Comparison of ENCODE assay signal across 8 cellular contexts in the genomic region with DNA sequence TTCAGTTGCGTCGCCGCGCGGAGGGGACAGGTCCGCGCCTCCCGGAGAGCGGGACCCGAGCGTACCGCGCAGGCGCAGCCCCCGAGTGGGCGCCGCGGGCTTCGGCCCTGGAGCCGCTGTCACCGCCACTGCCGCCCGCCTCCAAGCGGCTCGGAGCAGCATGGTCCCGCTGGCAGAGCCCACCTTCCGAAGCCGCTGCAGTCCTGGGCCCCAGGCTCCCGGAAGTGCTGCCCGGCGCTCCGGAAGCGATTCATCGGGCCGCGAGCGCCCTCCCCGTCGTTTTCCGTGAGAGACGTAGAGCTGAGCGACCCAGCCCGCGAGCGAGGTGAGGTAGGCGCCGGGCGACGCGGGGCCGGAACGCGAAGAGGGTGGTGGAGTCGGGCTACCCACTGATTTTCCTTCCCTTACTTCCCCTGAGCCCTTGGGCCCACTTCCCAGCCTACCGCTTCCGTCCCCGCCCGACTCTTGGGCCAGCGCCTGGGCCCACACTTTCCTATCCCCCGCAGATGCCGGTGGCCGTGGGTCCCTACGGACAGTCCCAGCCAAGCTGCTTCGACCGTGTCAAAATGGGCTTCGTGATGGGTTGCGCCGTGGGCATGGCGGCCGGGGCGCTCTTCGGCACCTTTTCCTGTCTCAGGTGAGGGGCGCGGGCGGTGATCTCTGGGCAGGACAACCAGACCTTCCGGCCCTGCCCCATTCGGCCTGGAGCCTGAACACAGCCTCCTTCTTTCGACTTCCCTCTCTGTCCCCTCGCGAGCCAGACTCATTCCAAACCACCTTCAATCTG. TPM values are rescaled to one million over a fixed set of nuclear protein-coding genes. Genes with fewer than 3 reads are reported as not detected.
A peak's percentile ranks its signal among the peaks of the same experiment; 100 is the strongest.
DNase-seq lines count a peak whose midpoint lies in the region; ATAC-seq and TF ChIP-seq lines count a peak whose summit lies in the region.

A gene (minus strand): TSS at position 226 of the 787 bp plus-strand sequence. CDS start 64 bp downstream, at position 162.
A gene (plus strand): TSS at position 279 of the 787 bp plus-strand sequence. CDS start 228 bp downstream, at position 507.

- under 1% methylated on average over 80 of the region's 80 CpGs for WGBS in right cardiac atrium

- intact Hi-C loops in T-helper 2 cell treated with Interferon-gamma antibody and Interleukin-4, amounts not matched to agents 100 ng/mL and 5 ng/mL, for 36 hours (cut with micrococcal nuclease) = loop anchor here (1.0 to 2.0 kb wide), 4 partner anchors 35 to 245 kb away; a partner anchor contains a TSS
- intact Hi-C loops in right cardiac atrium (cut with DNase I) (loop anchor here in 1 of 4 donors (5.0 kb wide), 1 partner anchor 33 kb away; no protein-coding TSS in a partner anchor), uterus (cut with DNase I; ENCODE audit: low total_unique reads) (no loop called here)

- ATAC-seq in HG02840 (IDR thresholded peaks at IDR 0.05; ENCODE audit: low FRiP score, unreplicated experiment) (peak; percentile 83), right cardiac atrium (peak; percentile 94 to 96)

- peak within 1 kb of the TSS; percentile 53 for H3K4me3 ChIP-seq in right cardiac atrium (ENCODE audit: low read length)
- H3K4me3 ChIP-seq in uterus = peak within 1 kb of the TSS; percentile 78 to 94

- DNase-seq in NCI-H146 treated with DMSO at 0.1 percent for 48 hours (lab: John Stamatoyannopoulos, UW; ENCODE audit: unreplicated experiment) (peak; percentile 70), anterior cingulate cortex (lab: John Stamatoyannopoulos, UW) (peak; percentile 33 to 91 (median 78)), right cardiac atrium (peak; percentile 89 to 95 (median 95)), putamen (ENCODE audit: low spot score) (peak; percentile 81), uterus (peak; percentile 81 to 86)

- H3K9me3 ChIP-seq in right cardiac atrium (ENCODE audit: control insufficient read depth, low read length) (no peaks in the 10 kb centered on the region), uterus (no peaks in the 10 kb centered on the region)

- no peaks in the 10 kb centered on the region for H3K36me3 ChIP-seq in uterus

- peaks cover 11% of the 10 kb centered on the region for H3K4me1 ChIP-seq in right cardiac atrium (ENCODE audit: control insufficient read depth, insufficient read depth, low read length)
- H3K4me1 ChIP-seq in uterus = peaks cover 0 to 14% of the 10 kb centered on the region in 2 donors

- peak within 1 kb of the TSS; percentile 72 for H3K27ac ChIP-seq in right cardiac atrium (ENCODE audit: low read length)
- peak within 1 kb of the TSS; percentile 82 to 91 for H3K27ac ChIP-seq in uterus

- peak; percentile 16; the same call in 1 of the 2 replicates for TF ChIP-seq CTCF in GM12874 (IDR thresholded peaks at IDR 0.05; ENCODE audit: insufficient read depth, low read depth, low read length)
- peak; percentile 21 to 52 (median 36) for TF ChIP-seq CTCF in uterus (IDR thresholded peaks at IDR 0.05)

- no peaks in the 10 kb centered on the region for H3K27me3 ChIP-seq in right cardiac atrium (ENCODE audit: control insufficient read depth, insufficient read depth)
- no peaks in the 10 kb centered on the region for H3K27me3 ChIP-seq in uterus

- TF ChIP-seq POLR2A in uterus (IDR thresholded peaks at IDR 0.05) = peak; percentile 36 to 68

RNA-seq across cellular contexts. Expression of the first gene that starts in this region (rescaled TPM):
- total RNA-seq in T-helper 2 cell treated with Interferon-gamma antibody and Interleukin-4, amounts not matched to agents 100 ng/mL and 5 ng/mL, for 36 hours = 30.8 and 32.5 TPM in 2 replicates
- total RNA-seq in right cardiac atrium = 10 to 100 TPM; 29.2 to 41.7 (median 35.2) TPM
- polyA plus RNA-seq in right cardiac atrium = 36.5 TPM
- 10 to 100 TPM in 3 of 4 donors, 1 to 10 TPM in 1; 9.1 to 35.4 (median 20.4) TPM for total RNA-seq in uterus

RNA-seq across cellular contexts. Expression of the second gene that starts in this region (rescaled TPM):
- 98.1 and 99.8 TPM in 2 replicates for total RNA-seq in T-helper 2 cell treated with Interferon-gamma antibody and Interleukin-4, amounts not matched to agents 100 ng/mL and 5 ng/mL, for 36 hours
- total RNA-seq in right cardiac atrium (100 to 1,000 TPM; 156 to 187 (median 168) TPM), uterus (100 to 1,000 TPM in 2 of 4 donors, 10 to 100 TPM in 2; 69.3 to 492 (median 171) TPM)
- 379 TPM for polyA plus RNA-seq in right cardiac atrium

Comparison
In these comparisons a context has a peak if more than half of its experiments do, and no peak if none do; other contexts are left out.
1. Peak in every context shown above with its lines: DNase-seq, ATAC-seq, H3K4me3 ChIP-seq and H3K27ac ChIP-seq.